9 cellular contexts compared by ENCODE assay signal in genomic region chr16:29975134-29975538, GRCh38. TPM values are rescaled to one million over a fixed set of nuclear protein-coding genes. Genes with fewer than 3 reads are reported as not detected.
DNase-seq lines count a peak whose midpoint lies in the region; ATAC-seq and TF ChIP-seq lines count a peak whose summit lies in the region.
"Had no signal": no experiment of that assay in that cellular context is flagged by ENCODE, and none has a peak within 500 bp of the region (broad histone marks: within the 10 kb centered on the region; RNA-seq: fewer than 3 reads in every experiment).

No MANE protein-coding gene starts in this region.

- no peak for TF ChIP-seq POLR2A in suprapubic skin (IDR thresholded peaks at IDR 0.05)

- no peak for TF ChIP-seq CTCF in kidney epithelial cell (IDR thresholded peaks at IDR 0.05; ENCODE audit: insufficient read depth, low read length, poor library complexity, severe bottlenecking)
- no peak for TF ChIP-seq CTCF in suprapubic skin (IDR thresholded peaks at IDR 0.05)

- no peaks in the 10 kb centered on the region for H3K9me3 ChIP-seq in suprapubic skin

- H3K36me3 ChIP-seq in kidney epithelial cell (ENCODE audit: control insufficient read depth, insufficient read depth, low read length) (peaks cover 1% of the 10 kb centered on the region), suprapubic skin (peaks cover 42% of the 10 kb centered on the region)

- peak overlapping the region; percentile 40 for H3K27ac ChIP-seq in suprapubic skin

- H3K27me3 Mint-ChIP-seq in T-helper 1 cell treated with Interleukin-12 subunit alpha and Interleukin-12 subunit beta and Interleukin-4 antibody, amounts not matched to agents 30 μg/mL and 1 μg/mL, for 36 hours (ENCODE audit: low read depth) = no peaks in the 10 kb centered on the region
- no peaks in the 10 kb centered on the region for H3K27me3 Mint-ChIP-seq in activated naive CD8-positive, alpha-beta T cell treated with anti-CD3 and anti-CD28 coated beads, Interleukin-2, amount 50 U/mL, for 24 hours

- H3K27me3 ChIP-seq in kidney epithelial cell (ENCODE audit: control insufficient read depth, insufficient read depth, low read length) = no peaks in the 10 kb centered on the region
- H3K27me3 ChIP-seq in suprapubic skin = no peaks in the 10 kb centered on the region

- H3K4me1 ChIP-seq in suprapubic skin = peaks cover 47% of the 10 kb centered on the region

- peaks cover 8% of the 10 kb centered on the region for H3K36me3 Mint-ChIP-seq in T-helper 1 cell treated with Interleukin-12 subunit alpha and Interleukin-12 subunit beta and Interleukin-4 antibody, amounts not matched to agents 30 μg/mL and 1 μg/mL, for 36 hours (ENCODE audit: low read depth)
- peaks cover 26% of the 10 kb centered on the region for H3K36me3 Mint-ChIP-seq in activated naive CD8-positive, alpha-beta T cell treated with anti-CD3 and anti-CD28 coated beads, Interleukin-2, amount 50 U/mL, for 24 hours (ENCODE audit: low read depth)

- H3K4me3 ChIP-seq in kidney epithelial cell (ENCODE audit: low read depth, low read length) (peak overlapping the region; percentile 82), suprapubic skin (peak overlapping the region; percentile 96)

- peak overlapping the region; percentile 88 for H3K4me3 Mint-ChIP-seq in T-helper 1 cell treated with Interleukin-12 subunit alpha and Interleukin-12 subunit beta and Interleukin-4 antibody, amounts not matched to agents 30 μg/mL and 1 μg/mL, for 36 hours
- peak overlapping the region; percentile 94 for H3K4me3 Mint-ChIP-seq in activated naive CD8-positive, alpha-beta T cell treated with anti-CD3 and anti-CD28 coated beads, Interleukin-2, amount 50 U/mL, for 24 hours

- no peak for TF ChIP-seq EP300 in suprapubic skin (IDR thresholded peaks at IDR 0.05)

- ATAC-seq in activated naive CD8-positive, alpha-beta T cell treated with anti-CD3 and anti-CD28 coated beads, Interleukin-2, amount 50 U/mL, for 24 hours = no peak
- no peak for ATAC-seq in HG03280 (IDR thresholded peaks at IDR 0.05; ENCODE audit: unreplicated experiment)

- peaks cover 29% of the 10 kb centered on the region for H3K4me1 Mint-ChIP-seq in T-helper 1 cell treated with Interleukin-12 subunit alpha and Interleukin-12 subunit beta and Interleukin-4 antibody, amounts not matched to agents 30 μg/mL and 1 μg/mL, for 36 hours (ENCODE audit: low read depth)
- peaks cover 33% of the 10 kb centered on the region for H3K4me1 Mint-ChIP-seq in activated naive CD8-positive, alpha-beta T cell treated with anti-CD3 and anti-CD28 coated beads, Interleukin-2, amount 50 U/mL, for 24 hours

- H3K9me3 Mint-ChIP-seq in T-helper 1 cell treated with Interleukin-12 subunit alpha and Interleukin-12 subunit beta and Interleukin-4 antibody, amounts not matched to agents 30 μg/mL and 1 μg/mL, for 36 hours = no peaks in the 10 kb centered on the region
- peaks cover 8% of the 10 kb centered on the region for H3K9me3 Mint-ChIP-seq in activated naive CD8-positive, alpha-beta T cell treated with anti-CD3 and anti-CD28 coated beads, Interleukin-2, amount 50 U/mL, for 24 hours

- DNase-seq in T-helper 1 cell (no peak), kidney epithelial cell (ENCODE audit: low read depth) (no peak), suprapubic skin (ENCODE audit: low spot score in 2 of 2) (no peak)
- no peak for DNase-seq in activated naive CD8-positive, alpha-beta T cell treated with anti-CD3 and anti-CD28 coated beads, Interleukin-2, amount 50 U/mL, for 24 hours
- no peak for DNase-seq in stimulated activated naive CD4-positive, alpha-beta T cell treated with Interleukin-2 at 50 U/mL for 16 hours (lab: John Stamatoyannopoulos, UW)
- no peak for DNase-seq in activated CD8-positive, alpha-beta memory T cell treated with anti-CD3 and anti-CD28 coated beads for 24 hours
- DNase-seq: ACHN had no signal

- WGBS in suprapubic skin = 53% methylated on average over 5 of the region's 5 CpGs

- H3K27ac Mint-ChIP-seq in T-helper 1 cell treated with Interleukin-12 subunit alpha and Interleukin-12 subunit beta and Interleukin-4 antibody, amounts not matched to agents 30 μg/mL and 1 μg/mL, for 36 hours = peak overlapping the region; percentile 62
- peak overlapping the region; percentile 93 for H3K27ac Mint-ChIP-seq in activated naive CD8-positive, alpha-beta T cell treated with anti-CD3 and anti-CD28 coated beads, Interleukin-2, amount 50 U/mL, for 24 hours

RNA-seq across cellular contexts. Expression of gene TAOK2, which starts 1.5 kb away (rescaled TPM):
- total RNA-seq in kidney epithelial cell = 40.1 and 41.7 TPM in 2 replicates
- 10 to 100 TPM; 29.1 to 54.4 (median 39.1) TPM for total RNA-seq in suprapubic skin

RNA-seq across cellular contexts. Expression of gene TMEM219, which starts 13.3 kb away (rescaled TPM):
- total RNA-seq in kidney epithelial cell (173 and 175 TPM in 2 replicates), suprapubic skin (100 to 1,000 TPM in 3 of 4 donors, 10 to 100 TPM in 1; 78.0 to 109 (median 106) TPM)

RNA-seq across cellular contexts. Expression of gene HIRIP3, which starts 20.3 kb away (rescaled TPM):
- total RNA-seq in kidney epithelial cell = 13.2 and 20.3 TPM in 2 replicates
- total RNA-seq in suprapubic skin = 10 to 100 TPM; 14.6 to 29.3 (median 21.7) TPM

RNA-seq across cellular contexts. Expression of gene INO80E, which starts 20.9 kb away (rescaled TPM):
- total RNA-seq in kidney epithelial cell (43.8 and 114 TPM in 2 replicates), suprapubic skin (10 to 100 TPM; 48.2 to 58.7 (median 51.0) TPM)

RNA-seq across cellular contexts. Expression of gene DOC2A, which starts 35.7 kb away (rescaled TPM):
- total RNA-seq in kidney epithelial cell (0.33 TPM in 1 of 2 replicates, not detected in the other), suprapubic skin (under 1 TPM in 1 of 4 donors, not detected in 3; 0.42 TPM)
